15 cellular contexts compared by ENCODE assay signal in the genomic region with DNA sequence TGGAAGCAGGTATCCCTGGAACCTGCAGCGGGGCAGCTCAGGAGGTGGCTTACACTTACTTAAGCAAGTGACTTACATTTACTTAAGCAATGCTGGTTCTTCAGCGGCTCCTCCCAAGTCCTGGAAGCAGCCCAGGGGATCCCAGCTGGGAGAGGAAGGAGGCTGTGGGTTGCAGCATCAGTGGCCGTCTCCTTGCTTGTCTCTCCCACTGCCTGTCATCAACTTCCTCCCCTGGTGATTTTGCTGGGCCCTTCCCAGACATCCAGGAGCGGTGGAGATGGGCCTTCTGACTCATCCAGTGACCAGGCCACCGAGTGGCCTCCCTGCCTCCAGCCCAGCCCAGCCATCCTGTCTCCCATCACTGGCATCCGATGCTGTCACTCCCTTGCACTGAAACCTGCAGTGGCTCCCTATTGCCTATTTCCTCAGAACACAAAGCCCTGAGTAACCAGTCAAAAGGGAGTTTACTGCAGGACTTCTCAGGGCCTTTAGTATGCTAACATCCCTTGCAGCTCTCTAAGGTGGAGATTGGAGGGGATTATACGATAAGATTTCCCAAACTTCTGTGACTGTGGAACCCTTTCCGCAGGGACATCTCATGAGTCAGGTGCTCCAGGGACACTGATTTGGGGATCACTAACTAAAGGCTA.
A peak's percentile ranks its signal among the peaks of the same experiment; 100 is the strongest.
DNase-seq lines count a peak whose midpoint lies in the region; TF ChIP-seq lines count a peak whose summit lies in the region.
"Had no signal": no experiment of that assay in that cellular context is flagged by ENCODE, and none has a peak within 500 bp of the region (broad histone marks: within the 10 kb centered on the region; RNA-seq: fewer than 3 reads in every experiment).

No MANE protein-coding gene starts in this region.

- no peak overlapping the region for H2BK12ac ChIP-seq in mesenchymal stem cell (ENCODE audit: low read length in 2 of 2)

- peak; percentile 94 for DNase-seq in AG08395 (ENCODE audit: low spot score)
- DNase-seq in Karpas-422: peak; percentile 14
- peak; percentile 29 for DNase-seq in fibroblast of gingiva (ENCODE audit: low read depth)
- DNase-seq in mesenchymal stem cell: peak; percentile 53
- DNase-seq in stimulated activated CD4-positive, alpha-beta T cell treated with anti-CD3 and anti-CD28 coated beads, Interleukin-4, amount 100 ng/mL, for 24 hours: no peak
- no peak for DNase-seq in putamen (ENCODE audit: low spot score)
- no peak for DNase-seq in prostate gland (ENCODE audit: low spot score)
- DNase-seq in NCI-H2171 treated with DMSO at 0.1 percent for 48 hours (lab: John Stamatoyannopoulos, UW): no peak
- DNase-seq: activated CD8-positive, alpha-beta memory T cell treated with anti-CD3 and anti-CD28 coated beads, Interleukin-2, amount 50 U/mL, for 48 hours; amniotic stem cell; effector CD4-positive, alpha-beta T cell; MV-4-11; NCI-H446; WERI-Rb-1 had no signal

- H2AFZ ChIP-seq in Karpas-422 (ENCODE audit: low read length) (no peak overlapping the region), mesenchymal stem cell (ENCODE audit: low read depth, low read length) (no peak overlapping the region)

- 51% methylated on average over 7 of the region's 8 CpGs for WGBS in mesenchymal stem cell
- WGBS in prostate gland: 75% methylated on average over 8 of the region's 8 CpGs

- H3K4me3 ChIP-seq in Karpas-422 (ENCODE audit: low read length) (no peak overlapping the region), mesenchymal stem cell (ENCODE audit: insufficient read depth in 1 of 2, low read depth in 1 of 2, low read length in 2 of 2) (no peak overlapping the region), prostate gland (no peak overlapping the region)
- H3K4me3 ChIP-seq: SJSA1 had no signal

- H3K9ac ChIP-seq in Karpas-422 (ENCODE audit: low read length) (no peak overlapping the region), mesenchymal stem cell (ENCODE audit: low read length) (no peak overlapping the region)

- TF ChIP-seq POLR2A in prostate gland (IDR thresholded peaks at IDR 0.05): no peak

- no peak overlapping the region for H2AK5ac ChIP-seq in mesenchymal stem cell (ENCODE audit: low read length, severe bottlenecking)

- no peaks in the 10 kb centered on the region for H3K9me3 ChIP-seq in Karpas-422 (ENCODE audit: low read length)
- peaks cover 5% of the 10 kb centered on the region for H3K9me3 ChIP-seq in mesenchymal stem cell (ENCODE audit: control insufficient read depth, low read length)
- H3K9me3 ChIP-seq in prostate gland: no peaks in the 10 kb centered on the region

- no peaks in the 10 kb centered on the region for H3K9me2 ChIP-seq in Karpas-422 (replicated peaks; ENCODE audit: insufficient read depth, low read length)

- H2BK5ac ChIP-seq in mesenchymal stem cell (ENCODE audit: low read depth, low read length, poor library complexity, severe bottlenecking): no peak overlapping the region

- no peak for TF ChIP-seq CTCF in prostate gland (IDR thresholded peaks at IDR 0.05)

- H4K91ac ChIP-seq in mesenchymal stem cell (ENCODE audit: low read length): no peak overlapping the region

- no peak overlapping the region for H3K23ac ChIP-seq in mesenchymal stem cell (ENCODE audit: low read length in 2 of 2)

- no peak overlapping the region for H3K4me2 ChIP-seq in Karpas-422 (ENCODE audit: low read depth, low read length, poor library complexity, severe bottlenecking)
- H3K4me2 ChIP-seq in mesenchymal stem cell (ENCODE audit: low read length, poor library complexity, severe bottlenecking): no peak overlapping the region

- no peaks in the 10 kb centered on the region for H3K79me2 ChIP-seq in Karpas-422 (ENCODE audit: low read length)

- intact Hi-C loops in prostate gland (cut with DNase I): no loop called here

- H3K27ac ChIP-seq in Karpas-422 (ENCODE audit: low read length) (no peak overlapping the region), mesenchymal stem cell (ENCODE audit: low read length, poor library complexity, severe bottlenecking) (no peak overlapping the region), prostate gland (no peak overlapping the region)
- H3K27ac ChIP-seq: SJSA1, WERI-Rb-1 had no signal

- no peak overlapping the region for H3K18ac ChIP-seq in mesenchymal stem cell (ENCODE audit: low read depth in 1 of 2, low read length in 2 of 2)

- H4K8ac ChIP-seq in mesenchymal stem cell (ENCODE audit: low read length): no peak overlapping the region

- H3K79me1 ChIP-seq in mesenchymal stem cell (replicated peaks; ENCODE audit: low read length, poor library complexity, severe bottlenecking): no peaks in the 10 kb centered on the region

- H3K36me3 ChIP-seq in Karpas-422 (ENCODE audit: insufficient read depth, low read length): no peaks in the 10 kb centered on the region
- no peaks in the 10 kb centered on the region for H3K36me3 ChIP-seq in mesenchymal stem cell (ENCODE audit: control insufficient read depth in 1 of 2, insufficient read depth in 2 of 2, low read depth in 1 of 2, low read length in 2 of 2)
- H3K36me3 ChIP-seq in prostate gland: no peaks in the 10 kb centered on the region
- H3K36me3 ChIP-seq: SJSA1, WERI-Rb-1 had no signal

- no peak overlapping the region for H3K14ac ChIP-seq in mesenchymal stem cell (ENCODE audit: low read length in 2 of 2)

- H3K4ac ChIP-seq in mesenchymal stem cell (ENCODE audit: low read depth in 1 of 2, low read length in 2 of 2): no peak overlapping the region

- H2BK120ac ChIP-seq in mesenchymal stem cell (ENCODE audit: low read depth, low read length): no peak overlapping the region

- no peak overlapping the region for H2BK15ac ChIP-seq in mesenchymal stem cell (ENCODE audit: low read depth, poor library complexity, severe bottlenecking)

- no peaks in the 10 kb centered on the region for H3K4me1 ChIP-seq in Karpas-422 (ENCODE audit: low read length)
- H3K4me1 ChIP-seq in mesenchymal stem cell (ENCODE audit: control insufficient read depth, insufficient read depth, low read depth, low read length): no peaks in the 10 kb centered on the region
- H3K4me1 ChIP-seq in prostate gland (replicated peaks): no peaks in the 10 kb centered on the region
- H3K4me1 ChIP-seq: SJSA1 had no signal

- H3K27me3 ChIP-seq in Karpas-422 (ENCODE audit: low read length): no peaks in the 10 kb centered on the region
- peaks cover 0 to 86% of the 10 kb centered on the region in 2 experiments for H3K27me3 ChIP-seq in mesenchymal stem cell (ENCODE audit: control insufficient read depth in 1 of 2, insufficient read depth in 1 of 2, low read length in 2 of 2)
- no peaks in the 10 kb centered on the region for H3K27me3 ChIP-seq in prostate gland (replicated peaks; ENCODE audit: insufficient read depth)
- H3K27me3 ChIP-seq: SJSA1 had no signal

- no peaks in the 10 kb centered on the region for H4K20me1 ChIP-seq in Karpas-422 (ENCODE audit: insufficient read depth, low read depth, low read length)

Comparison
In these comparisons a context has a peak if more than half of its experiments do, and no peak if none do; other contexts are left out.
1. DNase-seq: peak in AG08395 (single experiment), Karpas-422 (single experiment), fibroblast of gingiva (single experiment) and mesenchymal stem cell (single experiment); none in stimulated activated CD4-positive, alpha-beta T cell treated with anti-CD3 and anti-CD28 coated beads, Interleukin-4, amount 100 ng/mL, for 24 hours (single experiment), putamen (single experiment), prostate gland (single experiment) and NCI-H2171 treated with DMSO at 0.1 percent for 48 hours (single experiment).